9 cellular contexts compared by ENCODE assay signal in the genomic region with DNA sequence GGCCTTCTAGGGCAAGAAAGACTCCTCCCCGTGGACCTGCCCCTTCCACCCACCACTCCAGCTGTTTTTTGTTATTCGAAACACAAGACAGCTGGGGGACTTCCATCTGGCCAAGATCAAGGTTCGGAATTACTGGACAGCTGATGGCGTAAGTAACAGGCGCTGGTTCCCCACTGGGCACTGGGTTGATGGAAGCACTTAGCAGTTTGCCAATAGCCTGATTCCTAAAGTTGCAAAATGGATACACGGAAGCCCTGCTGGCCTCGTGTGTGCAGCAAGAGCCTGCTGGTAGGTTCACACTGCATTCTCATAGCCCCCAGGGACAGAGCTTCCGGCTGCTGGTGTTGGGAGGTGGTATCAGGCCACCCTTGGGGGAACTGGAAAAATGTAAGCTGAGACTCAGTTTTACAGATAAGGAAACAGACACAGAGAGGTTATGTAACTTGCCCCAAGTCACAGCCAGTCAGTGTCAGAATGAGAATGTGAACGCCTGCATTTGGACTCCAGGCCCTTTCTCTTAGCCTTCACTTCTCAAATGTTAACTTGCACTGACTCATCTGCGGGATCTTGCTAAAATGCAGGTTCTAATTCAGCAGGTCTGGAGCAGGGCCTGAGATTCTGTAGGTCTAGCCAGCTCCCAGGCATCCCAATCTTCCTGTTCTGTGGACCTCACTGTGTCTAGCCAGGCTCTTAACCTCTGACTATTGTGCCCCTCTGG.
DNase-seq lines count a peak whose midpoint lies in the region; ATAC-seq and TF ChIP-seq lines count a peak whose summit lies in the region.
"Had no signal": no experiment of that assay in that cellular context is flagged by ENCODE, and none has a peak within 500 bp of the region (broad histone marks: within the 10 kb centered on the region; RNA-seq: fewer than 3 reads in every experiment).

No MANE protein-coding gene starts in this region.

- no peak overlapping the region for H3K23ac ChIP-seq in neuronal stem cell (ENCODE audit: low read depth, low read length, poor library complexity)

- H2BK15ac ChIP-seq in neuronal stem cell (ENCODE audit: low read length) = no peak overlapping the region

- H3K27ac ChIP-seq in Peyer's patch = peak overlapping the region; percentile 2 to 81 (median 72)
- no peak overlapping the region for H3K27ac ChIP-seq in neuronal stem cell (replicated peaks; ENCODE audit: low read length)

- peak overlapping the region; percentile 51 for H2AK5ac ChIP-seq in neuronal stem cell (ENCODE audit: low read depth, low read length)

- no peak overlapping the region for H2BK120ac ChIP-seq in neuronal stem cell (ENCODE audit: low read depth, low read length)

- peaks cover 0 to 6% (median 0%) of the 10 kb centered on the region in 3 donors for H3K36me3 ChIP-seq in Peyer's patch
- peaks cover 10 to 35% of the 10 kb centered on the region in 2 donors for H3K36me3 ChIP-seq in neuronal stem cell (replicated peaks in 1 of 2; ENCODE audit: control insufficient read depth in 2 of 2, insufficient read depth in 2 of 2, low read length in 2 of 2)

- H3K4ac ChIP-seq in neuronal stem cell (ENCODE audit: low read length) = no peak overlapping the region

- H3K4me1 ChIP-seq in Peyer's patch (peaks cover 0 to 30% (median 5%) of the 10 kb centered on the region in 4 donors), neuronal stem cell (ENCODE audit: control insufficient read depth in 2 of 2, insufficient read depth in 1 of 2, low read depth in 1 of 2, low read length in 2 of 2) (peaks cover 25 to 28% of the 10 kb centered on the region in 2 donors)

- H3K27me3 ChIP-seq in Peyer's patch = no peaks in the 10 kb centered on the region
- H3K27me3 ChIP-seq in neuronal stem cell (ENCODE audit: control insufficient read depth in 3 of 3, insufficient read depth in 3 of 3, low read depth in 1 of 3, low read length in 3 of 3) = no peaks in the 10 kb centered on the region

- H4K8ac ChIP-seq in neuronal stem cell (ENCODE audit: low read depth, low read length) = no peak overlapping the region

- TF ChIP-seq CTCF in Peyer's patch (IDR thresholded peaks at IDR 0.05) (no peak), fibroblast of mammary gland (conservative IDR thresholded peaks at IDR 0.05; ENCODE audit: control insufficient read depth, insufficient read depth, low read depth, low read length) (no peak)

- no peak overlapping the region for H3K9ac ChIP-seq in neuronal stem cell (ENCODE audit: low read depth, low read length, poor library complexity)

- no peak overlapping the region for H4K91ac ChIP-seq in neuronal stem cell (ENCODE audit: low read depth, low read length, poor library complexity)

- no peak overlapping the region for H2BK5ac ChIP-seq in neuronal stem cell (ENCODE audit: low read length)

- H3K4me3 ChIP-seq in Peyer's patch = no peak overlapping the region
- H3K4me3 ChIP-seq in fibroblast of mammary gland (ENCODE audit: control insufficient read depth, low read depth, low read length) = no peak overlapping the region
- no peak overlapping the region for H3K4me3 ChIP-seq in neuronal stem cell (ENCODE audit: low read length in 2 of 2)

- no CpG with 5 or more reads among the region's 10 CpGs for WGBS in neuronal stem cell (ENCODE audit: extremely low coverage in 2 of 2, insufficient read length in 2 of 2, insufficient replicate concordance in 1 of 2), 2 donors

- no peak for TF ChIP-seq POLR2A in Peyer's patch (IDR thresholded peaks at IDR 0.05)

- H3K18ac ChIP-seq in neuronal stem cell (ENCODE audit: low read length) = no peak overlapping the region

- no peak overlapping the region for H3K4me2 ChIP-seq in neuronal stem cell (ENCODE audit: insufficient read depth, low read length, poor library complexity, severe bottlenecking)

- H3K9me3 ChIP-seq in Peyer's patch (no peaks in the 10 kb centered on the region), neuronal stem cell (replicated peaks in 1 of 2; ENCODE audit: control insufficient read depth in 2 of 2, insufficient read depth in 1 of 2, low read depth in 1 of 2, low read length in 2 of 2) (peaks cover 0 to 11% of the 10 kb centered on the region in 2 donors)

- H2AFZ ChIP-seq in neuronal stem cell (ENCODE audit: low read length) = no peak overlapping the region

- peak; percentile 52 for DNase-seq in AG08396 (ENCODE audit: low spot score)
- peak in 2 of 3 donors; percentile 48 to 64 for DNase-seq in Peyer's patch
- peak; percentile 97 for DNase-seq in fibroblast of mammary gland (ENCODE audit: low read depth)
- no peak for DNase-seq in neuronal stem cell (ENCODE audit: low spot score)
- no peak for DNase-seq in NCI-H2107 (lab: John Stamatoyannopoulos, UW)
- DNase-seq in pons (ENCODE audit: low spot score) = no peak
- no peak for DNase-seq in stimulated activated CD4-positive, alpha-beta T cell treated with anti-CD3 and anti-CD28 coated beads, Interleukin-1b, Interleukin-23, amount 100 ng/mL, for 48 hours
- DNase-seq: NCI-H1436 treated with DMSO at 0.1 percent for 48 hours had no signal

- no peak for ATAC-seq in HG02588 (IDR thresholded peaks at IDR 0.05; ENCODE audit: unreplicated experiment)

- no peaks in the 10 kb centered on the region for H3K79me1 ChIP-seq in neuronal stem cell (ENCODE audit: low read depth, low read length)

- H2BK12ac ChIP-seq in neuronal stem cell (ENCODE audit: low read length) = no peak overlapping the region

- H3K14ac ChIP-seq in neuronal stem cell (ENCODE audit: low read length) = no peak overlapping the region

Comparison
In these comparisons a context has a peak if more than half of its experiments do, and no peak if none do; other contexts are left out.
1. DNase-seq: peak in AG08396 (single experiment), Peyer's patch (2 of 3) and fibroblast of mammary gland (single experiment); none in neuronal stem cell (single experiment), NCI-H2107 (single experiment), pons (single experiment) and stimulated activated CD4-positive, alpha-beta T cell treated with anti-CD3 and anti-CD28 coated beads, Interleukin-1b, Interleukin-23, amount 100 ng/mL, for 48 hours (single experiment).